ENCODE assay signal across 26 cellular contexts in genomic region chr9:20599195-20599594, GRCh38. TPM values are rescaled to one million over a fixed set of nuclear protein-coding genes. Genes with fewer than 3 reads are reported as not detected.
DNase-seq lines count a peak whose midpoint lies in the region; TF ChIP-seq lines count a peak whose summit lies in the region.
"Had no signal": no experiment of that assay in that cellular context is flagged by ENCODE, and none has a peak within 500 bp of the region (broad histone marks: within the 10 kb centered on the region; RNA-seq: fewer than 3 reads in every experiment).

No MANE protein-coding gene starts in this region.

- H3K4me3 ChIP-seq in osteoblast (ENCODE audit: insufficient read depth, low read length) (no peak overlapping the region), hepatocyte (no peak overlapping the region)
- H3K4me3 ChIP-seq: breast epithelium, colonic mucosa, left ventricle myocardium inferior, testis, uterus had no signal

- no peaks in the 10 kb centered on the region for H3K9me2 ChIP-seq in hepatocyte (replicated peaks; ENCODE audit: insufficient read depth)

- H3K36me3 ChIP-seq in osteoblast (ENCODE audit: insufficient read depth, low read length) (no peaks in the 10 kb centered on the region), hepatocyte (replicated peaks; ENCODE audit: insufficient read depth, low read depth) (no peaks in the 10 kb centered on the region)
- H3K36me3 ChIP-seq: breast epithelium, colonic mucosa, left ventricle myocardium inferior, uterus had no signal

- WGBS in hepatocyte (ENCODE audit: low lambda C conversion rate, missing lambda C conversion rate), result 97% methylated on average over 3 of the region's 3 CpGs

- intact Hi-C loops in posterior vena cava (cut with DNase I), result no loop called here

- DNase-seq in EL (peak; percentile 63), M059J (ENCODE audit: low read depth) (peak; percentile 19), epithelial cell of prostate (ENCODE audit: low read depth, low spot score) (no peak), osteoblast (ENCODE audit: insufficient read length, low spot score, missing footprints) (no peak), NCI-H2081 treated with DMSO at 0.1 percent for 48 hours (lab: John Stamatoyannopoulos, UW) (no peak), hepatocyte (ENCODE audit: low spot score) (no peak), posterior vena cava (ENCODE audit: low spot score) (no peak)
- DNase-seq: activated CD4-positive, CD25-positive, alpha-beta regulatory T cell treated with anti-CD3 and anti-CD28 coated beads, Interleukin-2, amount 50 U/mL, for 72 hours; activated CD8-positive, alpha-beta T cell treated with anti-CD3 and anti-CD28 coated beads, Interleukin-2, amount 10 ng/mL, durations not matched to agents 7 days and 5 days; activated effector memory CD4-positive, alpha-beta T cell treated with anti-CD3 and anti-CD28 coated beads, Interleukin-2, amount 50 U/mL, for 16 hours; activated T-cell treated with anti-CD3 and anti-CD28 coated beads for 4 hours; CD4-positive, alpha-beta T cell; colonic mucosa; DMS 273 treated with DMSO at 0.1 percent for 48 hours; hypothalamus; KG1; left ventricle myocardium inferior; naive thymus-derived CD4-positive, alpha-beta T cell; NCI-H146; NCI-H2171; NCI-H524 treated with DMSO at 0.1 percent for 48 hours; SIG-M5; stimulated activated CD4-positive, alpha-beta T cell treated with anti-CD3 and anti-CD28 coated beads, Interleukin-4, amount 100 ng/mL, for 1 hour; testis; uterus had no signal

- H2AFZ ChIP-seq in osteoblast (ENCODE audit: low read length) (peak overlapping the region; percentile 12), hepatocyte (no peak overlapping the region)

- TF ChIP-seq CTCF in osteoblast (IDR thresholded peaks at IDR 0.05; ENCODE audit: extremely low read depth, low read depth, low read length) (no peak), hepatocyte (IDR thresholded peaks at IDR 0.05; ENCODE audit: poor library complexity) (no peak)

- H3K4me1 ChIP-seq in osteoblast (ENCODE audit: insufficient read depth, low read length) (peaks cover 7% of the 10 kb centered on the region), hepatocyte (ENCODE audit: insufficient read depth) (peaks cover 25% of the 10 kb centered on the region)
- H3K4me1 ChIP-seq: breast epithelium, colonic mucosa had no signal

- H4K20me1 ChIP-seq in osteoblast (ENCODE audit: insufficient read depth, low read length) (no peaks in the 10 kb centered on the region), hepatocyte (ENCODE audit: insufficient read depth, poor library complexity, severe bottlenecking) (no peaks in the 10 kb centered on the region)

- H3K27ac ChIP-seq in epithelial cell of prostate (peak overlapping the region; percentile 36), osteoblast (ENCODE audit: low read depth, low read length) (peak overlapping the region; percentile 40), hepatocyte (no peak overlapping the region)
- H3K27ac ChIP-seq: breast epithelium, colonic mucosa, left ventricle myocardium inferior, testis, uterus had no signal

- H3K27me3 ChIP-seq in osteoblast (ENCODE audit: insufficient read depth, low read length), result no peaks in the 10 kb centered on the region
- no peaks in the 10 kb centered on the region for H3K27me3 ChIP-seq in hepatocyte
- H3K27me3 ChIP-seq: breast epithelium, colonic mucosa, testis, uterus had no signal

- H3K9me3 ChIP-seq in osteoblast (ENCODE audit: low read depth, low read length), result no peaks in the 10 kb centered on the region
- no peaks in the 10 kb centered on the region for H3K9me3 ChIP-seq in hepatocyte (ENCODE audit: low read depth)
- H3K9me3 ChIP-seq: breast epithelium, colonic mucosa, left ventricle myocardium inferior, testis, uterus had no signal

- H3K79me2 ChIP-seq in osteoblast (ENCODE audit: insufficient read depth, low read length) (peaks cover 2% of the 10 kb centered on the region), hepatocyte (peaks cover 91% of the 10 kb centered on the region)

- H3K4me2 ChIP-seq in osteoblast (ENCODE audit: insufficient read depth, low read length) (no peak overlapping the region), hepatocyte (no peak overlapping the region)

RNA-seq across cellular contexts. Expression of gene MLLT3, which starts 23.1 kb away (rescaled TPM):
- 13.8 and 18.1 TPM in 2 replicates for total RNA-seq in M059J (2014; rRNA removed; shearing (Covaris generic))
- 13.8 and 17.4 TPM in 2 replicates for total RNA-seq in osteoblast
- 38.3 and 39.2 TPM in 2 replicates for total RNA-seq in hepatocyte
- 13.6 and 13.7 TPM in 2 replicates for polyA plus RNA-seq in hepatocyte
- total RNA-seq in posterior vena cava, result 1 to 10 TPM; 6.5 to 7.6 TPM

Comparison
In these comparisons a context has a peak if more than half of its experiments do, and no peak if none do; other contexts are left out.
1. DNase-seq: peak in EL (single experiment) and M059J (single experiment); none in epithelial cell of prostate (single experiment), osteoblast (single experiment), NCI-H2081 treated with DMSO at 0.1 percent for 48 hours (single experiment), hepatocyte (single experiment) and posterior vena cava (single experiment).